In the genomic region with DNA sequence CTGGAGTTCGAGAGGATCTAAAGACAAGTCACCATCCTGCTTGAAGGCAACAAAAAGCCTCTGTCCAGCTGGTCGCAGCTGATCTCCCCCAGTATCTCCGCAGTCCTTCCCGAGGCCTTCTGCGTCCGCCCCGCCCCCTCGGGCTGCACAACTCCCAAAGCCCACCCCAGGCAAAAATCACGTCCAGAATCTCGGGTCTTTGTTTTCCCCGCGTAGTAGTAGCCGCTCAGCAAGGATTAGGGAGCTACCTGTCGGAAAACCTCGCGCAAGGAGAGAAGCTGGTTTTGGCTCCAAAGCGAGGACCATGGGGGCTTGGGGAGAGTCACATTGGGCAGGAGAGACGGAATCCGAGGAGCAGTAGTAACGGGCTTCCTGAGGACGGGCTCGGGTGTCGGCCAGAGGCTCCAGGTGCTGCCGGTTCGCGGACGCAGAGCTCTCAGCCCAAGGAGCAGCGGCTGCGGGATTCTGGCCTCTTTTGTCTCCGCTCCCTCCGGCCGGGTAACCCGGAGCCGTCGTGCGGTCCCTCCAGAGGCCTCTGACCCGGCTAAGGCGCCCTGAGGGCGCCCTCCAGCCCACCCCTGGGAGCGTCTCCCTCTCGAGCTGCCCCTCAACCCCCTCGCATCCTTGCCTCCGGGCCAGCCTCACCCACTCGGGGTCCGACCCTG, we compare ENCODE assay signal across 1 cellular context.
TF ChIP-seq lines count a peak whose summit lies in the region.

No MANE protein-coding gene starts in this region.

TF ChIP-seq in GM23338, 12 proteins besides CTCF, POLR2A, EP300 and RAD21 (continued from another document):
- TF ChIP-seq, protein P1, sequence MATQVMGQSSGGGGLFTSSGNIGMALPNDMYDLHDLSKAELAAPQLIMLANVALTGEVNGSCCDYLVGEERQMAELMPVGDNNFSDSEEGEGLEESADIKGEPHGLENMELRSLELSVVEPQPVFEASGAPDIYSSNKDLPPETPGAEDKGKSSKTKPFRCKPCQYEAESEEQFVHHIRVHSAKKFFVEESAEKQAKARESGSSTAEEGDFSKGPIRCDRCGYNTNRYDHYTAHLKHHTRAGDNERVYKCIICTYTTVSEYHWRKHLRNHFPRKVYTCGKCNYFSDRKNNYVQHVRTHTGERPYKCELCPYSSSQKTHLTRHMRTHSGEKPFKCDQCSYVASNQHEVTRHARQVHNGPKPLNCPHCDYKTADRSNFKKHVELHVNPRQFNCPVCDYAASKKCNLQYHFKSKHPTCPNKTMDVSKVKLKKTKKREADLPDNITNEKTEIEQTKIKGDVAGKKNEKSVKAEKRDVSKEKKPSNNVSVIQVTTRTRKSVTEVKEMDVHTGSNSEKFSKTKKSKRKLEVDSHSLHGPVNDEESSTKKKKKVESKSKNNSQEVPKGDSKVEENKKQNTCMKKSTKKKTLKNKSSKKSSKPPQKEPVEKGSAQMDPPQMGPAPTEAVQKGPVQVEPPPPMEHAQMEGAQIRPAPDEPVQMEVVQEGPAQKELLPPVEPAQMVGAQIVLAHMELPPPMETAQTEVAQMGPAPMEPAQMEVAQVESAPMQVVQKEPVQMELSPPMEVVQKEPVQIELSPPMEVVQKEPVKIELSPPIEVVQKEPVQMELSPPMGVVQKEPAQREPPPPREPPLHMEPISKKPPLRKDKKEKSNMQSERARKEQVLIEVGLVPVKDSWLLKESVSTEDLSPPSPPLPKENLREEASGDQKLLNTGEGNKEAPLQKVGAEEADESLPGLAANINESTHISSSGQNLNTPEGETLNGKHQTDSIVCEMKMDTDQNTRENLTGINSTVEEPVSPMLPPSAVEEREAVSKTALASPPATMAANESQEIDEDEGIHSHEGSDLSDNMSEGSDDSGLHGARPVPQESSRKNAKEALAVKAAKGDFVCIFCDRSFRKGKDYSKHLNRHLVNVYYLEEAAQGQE (IDR thresholded peaks at IDR 0.05; ENCODE audit: unreplicated experiment) = peak; percentile 57
- TF ChIP-seq POLR2AphosphoS5 (IDR thresholded peaks at IDR 0.05; ENCODE audit: low read depth) (no peak), EZH2phosphoT487 (IDR thresholded peaks at IDR 0.05; ENCODE audit: unreplicated experiment) (no peak), NANOG (IDR thresholded peaks at IDR 0.05; ENCODE audit: borderline replicate concordance) (no peak)
